In the genomic region with DNA sequence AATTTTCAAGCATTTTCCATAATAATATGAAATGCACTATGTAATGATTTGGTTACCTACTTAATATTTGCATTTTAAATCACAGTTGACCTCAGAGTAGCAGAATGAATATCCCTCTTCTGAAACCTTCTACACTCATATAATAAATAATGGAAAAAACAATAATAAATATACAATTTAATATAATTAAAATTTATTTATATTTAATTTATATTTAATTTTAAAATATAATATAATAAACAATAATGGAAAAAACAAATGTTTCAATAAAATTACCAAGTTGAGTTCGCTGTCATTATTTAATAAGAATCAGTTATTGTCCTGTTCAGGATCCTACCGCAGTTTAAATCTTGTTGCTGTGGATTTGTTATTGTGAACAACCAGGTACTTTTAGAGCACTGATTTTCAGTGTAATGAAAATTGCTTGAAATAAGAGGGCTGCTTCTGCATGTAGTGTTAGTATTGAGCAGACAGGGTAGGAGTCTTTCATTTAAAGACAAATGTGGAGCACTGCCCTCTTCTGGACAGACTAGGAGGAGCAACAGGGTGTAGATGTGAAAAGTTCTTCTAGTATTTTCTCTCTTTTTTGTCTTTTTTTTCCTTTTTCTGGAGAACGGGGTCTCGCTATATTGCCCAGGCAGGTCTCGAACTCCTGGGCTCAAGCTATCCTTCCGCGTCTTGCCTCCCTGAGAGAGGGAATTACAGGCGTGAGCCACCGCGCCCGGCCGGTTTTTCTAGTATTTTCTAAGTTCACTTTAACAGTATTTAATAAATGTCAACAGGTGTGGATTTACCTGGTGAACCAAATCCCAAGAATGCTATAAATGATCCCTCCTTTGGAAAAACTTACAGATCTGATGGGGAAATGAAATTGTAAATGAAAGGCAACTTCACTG, we compare ENCODE assay signal across 8 cellular contexts. TPM values are rescaled to one million over a fixed set of nuclear protein-coding genes. Genes with fewer than 3 reads are reported as not detected.
DNase-seq lines count a peak whose midpoint lies in the region; ATAC-seq and FAIRE-seq lines count a peak whose summit lies in the region.

No MANE protein-coding gene starts in this region.

- peaks cover 1% of the 10 kb centered on the region for H3K79me2 ChIP-seq in trophoblast cell (ENCODE audit: control insufficient read depth, insufficient read depth, low read length, poor library complexity)

- H3K23ac ChIP-seq in trophoblast cell (ENCODE audit: low read length) = no peak overlapping the region

- no peaks in the 10 kb centered on the region for H3K9me3 ChIP-seq in trophoblast cell (ENCODE audit: insufficient read depth, low read depth, low read length)

- no peak overlapping the region for H4K12ac ChIP-seq in trophoblast cell (ENCODE audit: low read depth, low read length)

- H4K8ac ChIP-seq in trophoblast cell (ENCODE audit: low read depth, low read length) = no peak overlapping the region

- H3K36me3 ChIP-seq in trophoblast cell (ENCODE audit: control insufficient read depth in 1 of 2, insufficient read depth in 2 of 2, low read length in 2 of 2) = no peaks in the 10 kb centered on the region

- H3K9ac ChIP-seq in trophoblast cell (ENCODE audit: low read length) = no peak overlapping the region

- no peak overlapping the region for H3K14ac ChIP-seq in trophoblast cell (ENCODE audit: low read length)

- H3K18ac ChIP-seq in trophoblast cell (ENCODE audit: low read length) = no peak overlapping the region

- no peak overlapping the region for H2BK120ac ChIP-seq in trophoblast cell (ENCODE audit: insufficient read depth, low read length, poor library complexity)

- H4K91ac ChIP-seq in trophoblast cell (ENCODE audit: low read depth, low read length) = no peak overlapping the region

- no peak overlapping the region for H2AFZ ChIP-seq in trophoblast cell (ENCODE audit: insufficient read depth, low read length, poor library complexity)

- H2BK5ac ChIP-seq in trophoblast cell (ENCODE audit: low read depth, low read length, poor library complexity) = no peak overlapping the region

- peaks cover 1% of the 10 kb centered on the region for H3K79me1 ChIP-seq in trophoblast cell (ENCODE audit: low read length)

- no peaks in the 10 kb centered on the region for H3K27me3 ChIP-seq in trophoblast cell (ENCODE audit: insufficient read depth, low read length)

- ATAC-seq in GM21360 (IDR thresholded peaks at IDR 0.05; ENCODE audit: unreplicated experiment) = peak; percentile 70

- H2BK12ac ChIP-seq in trophoblast cell (ENCODE audit: low read length) = no peak overlapping the region

- peak; percentile 73 for DNase-seq in DMS114 treated with DMSO at 0.1 percent for 48 hours (lab: John Stamatoyannopoulos, UW; ENCODE audit: unreplicated experiment)
- DNase-seq in HT1080 (ENCODE audit: low read depth) = peak; percentile 56
- peak; percentile 72 for DNase-seq in RPMI8226
- DNase-seq in activated T-helper 1 cell treated with Interleukin-2 at 50 U/mL for 16 hours (ENCODE audit: low read depth) = peak; percentile 16
- peak; percentile 22 to 32 for DNase-seq in frontal cortex (ENCODE audit: low spot score in 2 of 2)
- peak; percentile 34 to 76 for DNase-seq in trophoblast cell
- no peak for DNase-seq in NCI-H446 treated with DMSO at 0.1 percent for 48 hours (lab: John Stamatoyannopoulos, UW)

- no CpG with 5 or more reads among the region's 12 CpGs for WGBS in trophoblast cell (ENCODE audit: extremely low coverage, insufficient coverage, insufficient read length)

- H2AK5ac ChIP-seq in trophoblast cell (ENCODE audit: low read length) = no peak overlapping the region

- H3K27ac ChIP-seq in trophoblast cell (ENCODE audit: low read depth, low read length) = no peak overlapping the region

- peak; percentile 94 for FAIRE-seq in frontal cortex (lab: Jason Lieb, UNC)

- H3K4me2 ChIP-seq in trophoblast cell (ENCODE audit: low read length) = no peak overlapping the region

- no peak overlapping the region for H3K4me3 ChIP-seq in trophoblast cell (ENCODE audit: low read depth, low read length)

- peaks cover 7% of the 10 kb centered on the region in 2 experiments for H3K4me1 ChIP-seq in trophoblast cell (ENCODE audit: control insufficient read depth in 1 of 2, insufficient read depth in 2 of 2, low read length in 2 of 2)

- H3K4ac ChIP-seq in trophoblast cell (ENCODE audit: low read depth, low read length) = no peak overlapping the region

RNA-seq across cellular contexts. Expression of gene TRAPPC3L, which starts 13.6 kb away (rescaled TPM):
- 0.06 TPM in 1 of 2 replicates, not detected in the other for total RNA-seq in HT1080 (2014; rRNA removed; shearing (Covaris generic))
- polyA plus RNA-seq in HT1080 (2015; cell fraction: cytosol; rRNA removed) = 0.05 and 0.20 TPM in 2 replicates
- not detected in 2 replicates for polyA plus RNA-seq in HT1080 (2015; cell fraction: nucleus; rRNA removed)
- under 0.01 TPM for total RNA-seq in frontal cortex
- polyA plus RNA-seq in trophoblast cell (2013) = not detected in 2 replicates

RNA-seq across cellular contexts. Expression of gene CALHM5, which starts 20.5 kb away (rescaled TPM):
- total RNA-seq in HT1080 (2014; rRNA removed; shearing (Covaris generic)) = 1.0 and 1.3 TPM in 2 replicates
- polyA plus RNA-seq in HT1080 (2015; cell fraction: cytosol; rRNA removed) = 0.78 and 0.95 TPM in 2 replicates
- polyA plus RNA-seq in HT1080 (2015; cell fraction: nucleus; rRNA removed) = 1.4 and 1.7 TPM in 2 replicates
- total RNA-seq in frontal cortex = 0.41 TPM
- 0.38 and 0.39 TPM in 2 replicates for polyA plus RNA-seq in trophoblast cell (2013)

RNA-seq across cellular contexts. Expression of gene CALHM4, which starts 21.6 kb away (rescaled TPM):
- 0.07 TPM in 1 of 2 replicates, not detected in the other for total RNA-seq in HT1080 (2014; rRNA removed; shearing (Covaris generic))
- polyA plus RNA-seq in HT1080 (2015; cell fraction: cytosol; rRNA removed) = 0.17 TPM in 1 of 2 replicates, not detected in the other
- not detected in 2 replicates for polyA plus RNA-seq in HT1080 (2015; cell fraction: nucleus; rRNA removed)
- total RNA-seq in frontal cortex = not detected
- polyA plus RNA-seq in trophoblast cell (2013) = 0.05 and 0.08 TPM in 2 replicates

RNA-seq across cellular contexts. Expression of gene RWDD1, which starts 39.4 kb away (rescaled TPM):
- total RNA-seq in HT1080 (2014; rRNA removed; shearing (Covaris generic)) = 50.5 and 51.4 TPM in 2 replicates
- 43.2 and 44.9 TPM in 2 replicates for polyA plus RNA-seq in HT1080 (2015; cell fraction: cytosol; rRNA removed)
- polyA plus RNA-seq in HT1080 (2015; cell fraction: nucleus; rRNA removed) = 4.8 and 8.4 TPM in 2 replicates
- total RNA-seq in frontal cortex = 26.5 TPM
- polyA plus RNA-seq in trophoblast cell (2013) = 80.6 and 86.1 TPM in 2 replicates
